Comparison of ENCODE assay signal across 27 cellular contexts in genomic region chr20:21437248-21437647, GRCh38. TPM values are rescaled to one million over a fixed set of nuclear protein-coding genes. Genes with fewer than 3 reads are reported as not detected.
"Had no signal": no experiment of that assay in that cellular context is flagged by ENCODE, and none has a peak within 500 bp of the region (broad histone marks: within the 10 kb centered on the region; RNA-seq: fewer than 3 reads in every experiment).

No MANE protein-coding gene starts in this region.

- DNase-seq: dermis blood vessel endothelial cell; endodermal cell; foreskin melanocyte; head of caudate nucleus; left colon; left ventricle myocardium superior; mesendoderm; naive thymus-derived CD4-positive, alpha-beta T cell; nephron progenitor cell; posterior cingulate gyrus; stimulated activated CD4-positive, alpha-beta T cell treated with anti-CD3 and anti-CD28 coated beads, Interleukin-4, amount 100 ng/mL, for 1 hour; stimulated activated CD8-positive, alpha-beta memory T cell treated with anti-CD3 and anti-CD28 coated beads, Interleukin-4, amount 100 ng/mL, for 48 hours; stimulated activated naive CD8-positive, alpha-beta T cell treated with anti-CD3 and anti-CD28 coated beads, Interleukin-15, Interleukin-2, amounts not matched to agents 100 U/mL and 50 U/mL, for 24 hours; thyroid gland; upper lobe of left lung had no signal

- H3K27me3 ChIP-seq: hepatocyte, right atrium auricular region, thyroid gland, upper lobe of left lung, vagina had no signal

- H3K79me2 ChIP-seq: hepatocyte had no signal

- FAIRE-seq: colon, endothelial cell of umbilical vein had no signal

- H3K36me3 ChIP-seq: neutrophil, right atrium auricular region, suprapubic skin, thyroid gland, upper lobe of left lung, vagina had no signal

- H3K9me3 ChIP-seq: neutrophil, right atrium auricular region, suprapubic skin, thyroid gland, upper lobe of left lung, vagina had no signal

- H3K4me1 ChIP-seq: right atrium auricular region, suprapubic skin, thyroid gland, upper lobe of left lung, vagina had no signal

- H2AFZ ChIP-seq: hepatocyte had no signal

- H3K4me3 ChIP-seq: hepatocyte, lung, right atrium auricular region, suprapubic skin, thyroid gland, upper lobe of left lung, vagina had no signal

- H3K27ac ChIP-seq: hepatocyte, neutrophil, right atrium auricular region, suprapubic skin, thyroid gland, upper lobe of left lung, vagina had no signal

- H3K4me2 ChIP-seq: hepatocyte had no signal

- ATAC-seq: left colon; left ventricle myocardium superior; naive thymus-derived CD4-positive, alpha-beta T cell; stimulated activated effector memory CD8-positive, alpha-beta T cell treated with anti-CD3 and anti-CD28 coated beads, Interleukin-12 subunit alpha, Interleukin-12 subunit beta, amount 100 ng/mL, for 72 hours; stimulated activated naive CD8-positive, alpha-beta T cell treated with anti-CD3 and anti-CD28 coated beads, Interleukin-15, Interleukin-2, amounts not matched to agents 100 U/mL and 50 U/mL, for 24 hours had no signal

RNA-seq across cellular contexts. Expression of gene NKX2-4, which starts 39.9 kb away (rescaled TPM):
- total RNA-seq: dermis blood vessel endothelial cell; endodermal cell; endothelial cell of umbilical vein; hepatocyte; kidney epithelial cell; left colon; left ventricle myocardium superior; lung; naive thymus-derived CD4-positive, alpha-beta T cell; osteocyte; right atrium auricular region; suprapubic skin; upper lobe of left lung; vagina had no signal
- polyA plus RNA-seq: endothelial cell of umbilical vein; esophagus; hepatocyte; lung; naive thymus-derived CD4-positive, alpha-beta T cell had no signal
